Comparison of ENCODE assay signal across 27 cellular contexts in genomic region chr1:76659171-76659940, GRCh38.
DNase-seq lines count a peak whose midpoint lies in the region; ATAC-seq and TF ChIP-seq lines count a peak whose summit lies in the region.
"Had no signal": no experiment of that assay in that cellular context is flagged by ENCODE, and none has a peak within 500 bp of the region (broad histone marks: within the 10 kb centered on the region; RNA-seq: fewer than 3 reads in every experiment).

No MANE protein-coding gene starts in this region.

- H3K27me3 Mint-ChIP-seq in activated T-helper 1 cell treated with anti-CD3 and anti-CD28 coated beads, Interleukin-12 subunit alpha, Interleukin-12 subunit beta, Interleukin-2, Interleukin-4 antibody, amounts not matched to agents 30 ng/mL and 10 ng/mL and 1 ng/mL, durations not matched to agents 14 hours and 24 hours and 36 hours (ENCODE audit: insufficient read depth): no peaks in the 10 kb centered on the region
- H3K27me3 Mint-ChIP-seq: activated B cell treated with CpG ODN at 0.5 μM for 24 hours; activated T-cell treated with anti-CD3 and anti-CD28 coated beads, Interleukin-2, amount 50 U/mL, for 24 hours; IgD-negative memory B cell had no signal

- no peak for TF ChIP-seq POLR2A in body of pancreas (IDR thresholded peaks at IDR 0.05)

- H3K27ac Mint-ChIP-seq in activated T-helper 1 cell treated with anti-CD3 and anti-CD28 coated beads, Interleukin-12 subunit alpha, Interleukin-12 subunit beta, Interleukin-2, Interleukin-4 antibody, amounts not matched to agents 30 ng/mL and 10 ng/mL and 1 ng/mL, durations not matched to agents 14 hours and 24 hours and 36 hours: no peak overlapping the region
- H3K27ac Mint-ChIP-seq: activated B cell treated with CpG ODN at 0.5 μM for 24 hours; activated CD8-positive, alpha-beta T cell treated with anti-CD3 and anti-CD28 coated beads for 36 hours; activated naive CD4-positive, alpha-beta T cell treated with anti-CD3 and anti-CD28 coated beads, Interleukin-2, amount 50 U/mL, for 24 hours; activated T-cell treated with anti-CD3 and anti-CD28 coated beads, Interleukin-2, amount 50 U/mL, for 24 hours; brain; CD14-positive monocyte; IgD-negative memory B cell; natural killer cell had no signal

- H3K27ac ChIP-seq in SJCRH30 (no peak overlapping the region), body of pancreas (no peak overlapping the region)
- H3K27ac ChIP-seq: HL-60, pancreas, skin epidermis, upper lobe of right lung had no signal

- no peak for ATAC-seq in body of pancreas
- no peak for ATAC-seq in HG02798 (IDR thresholded peaks at IDR 0.05; ENCODE audit: poor library complexity, unreplicated experiment)
- ATAC-seq: activated CD8-positive, alpha-beta T cell treated with anti-CD3 and anti-CD28 coated beads for 36 hours; natural killer cell; pancreas; upper lobe of right lung had no signal

- H3K36me3 ChIP-seq in SJCRH30 (no peaks in the 10 kb centered on the region), body of pancreas (replicated peaks in 1 of 2; ENCODE audit: insufficient read depth in 1 of 2, low read depth in 2 of 2) (no peaks in the 10 kb centered on the region)
- H3K36me3 ChIP-seq: pancreas, upper lobe of right lung had no signal

- H3K36me3 Mint-ChIP-seq in activated T-helper 1 cell treated with anti-CD3 and anti-CD28 coated beads, Interleukin-12 subunit alpha, Interleukin-12 subunit beta, Interleukin-2, Interleukin-4 antibody, amounts not matched to agents 30 ng/mL and 10 ng/mL and 1 ng/mL, durations not matched to agents 14 hours and 24 hours and 36 hours (ENCODE audit: low read depth): no peaks in the 10 kb centered on the region
- H3K36me3 Mint-ChIP-seq: brain, CD14-positive monocyte, IgD-negative memory B cell, natural killer cell had no signal

- intact Hi-C loops in body of pancreas (cut with DNase I): no loop called here
- intact Hi-C loops in activated T-helper 1 cell treated with anti-CD3 and anti-CD28 coated beads, Interleukin-12 subunit alpha, Interleukin-12 subunit beta, Interleukin-2, Interleukin-4 antibody, amounts not matched to agents 30 ng/mL and 10 ng/mL and 1 ng/mL, durations not matched to agents 14 hours and 24 hours and 36 hours (cut with micrococcal nuclease): no loop called here

- H3K9me3 ChIP-seq in SJCRH30 (replicated peaks) (no peaks in the 10 kb centered on the region), body of pancreas (no peaks in the 10 kb centered on the region)
- H3K9me3 ChIP-seq: pancreas, upper lobe of right lung had no signal

- H3K4me3 ChIP-seq in SJCRH30 (no peak overlapping the region), fibroblast of mammary gland (ENCODE audit: control insufficient read depth, low read depth, low read length) (no peak overlapping the region), body of pancreas (no peak overlapping the region)
- H3K4me3 ChIP-seq: pancreas, skin epidermis, upper lobe of right lung had no signal

- H3K9me3 Mint-ChIP-seq in activated T-helper 1 cell treated with anti-CD3 and anti-CD28 coated beads, Interleukin-12 subunit alpha, Interleukin-12 subunit beta, Interleukin-2, Interleukin-4 antibody, amounts not matched to agents 30 ng/mL and 10 ng/mL and 1 ng/mL, durations not matched to agents 14 hours and 24 hours and 36 hours: peaks cover 14% of the 10 kb centered on the region

- TF ChIP-seq CTCF in fibroblast of mammary gland (conservative IDR thresholded peaks at IDR 0.05; ENCODE audit: control insufficient read depth, insufficient read depth, low read depth, low read length) (no peak), body of pancreas (IDR thresholded peaks at IDR 0.05) (no peak)

- peak; percentile 2 for DNase-seq in A172 (ENCODE audit: low spot score)
- DNase-seq in HS-27A (ENCODE audit: low read depth): peak; percentile 50
- DNase-seq in SJCRH30: peak; percentile 76 to 90
- peak; percentile 12 for DNase-seq in fibroblast of mammary gland (ENCODE audit: low read depth)
- no peak for DNase-seq in body of pancreas
- DNase-seq in activated T-helper 1 cell treated with anti-CD3 and anti-CD28 coated beads, Interleukin-12 subunit alpha, Interleukin-12 subunit beta, Interleukin-2, Interleukin-4 antibody, amounts not matched to agents 30 ng/mL and 10 ng/mL and 1 ng/mL, durations not matched to agents 14 hours and 24 hours and 36 hours (ENCODE audit: low spot score): no peak
- DNase-seq in NCI-H187 (lab: John Stamatoyannopoulos, UW): no peak
- DNase-seq: activated B cell treated with CpG ODN at 0.5 μM for 24 hours; activated CD8-positive, alpha-beta T cell treated with anti-CD3 and anti-CD28 coated beads for 36 hours; activated T-cell treated with anti-CD3 and anti-CD28 coated beads, Interleukin-2, amount 50 U/mL, for 24 hours; cortex of kidney; foreskin melanocyte; HCEC 1CT; mesenchymal stem cell; natural killer cell; NCI-H187 treated with DMSO at 0.1 percent for 48 hours; pancreas; Right ventricle myocardium superior; stimulated activated CD4-positive, alpha-beta T cell treated with anti-CD3 and anti-CD28 coated beads, Interleukin-4, amount 100 ng/mL, for 24 hours; upper lobe of right lung had no signal

- peaks cover 17% of the 10 kb centered on the region for H3K4me1 ChIP-seq in SJCRH30
- no peaks in the 10 kb centered on the region for H3K4me1 ChIP-seq in body of pancreas
- H3K4me1 ChIP-seq: pancreas, upper lobe of right lung had no signal

- no peaks in the 10 kb centered on the region for H3K4me1 Mint-ChIP-seq in activated T-helper 1 cell treated with anti-CD3 and anti-CD28 coated beads, Interleukin-12 subunit alpha, Interleukin-12 subunit beta, Interleukin-2, Interleukin-4 antibody, amounts not matched to agents 30 ng/mL and 10 ng/mL and 1 ng/mL, durations not matched to agents 14 hours and 24 hours and 36 hours (ENCODE audit: low read depth)
- H3K4me1 Mint-ChIP-seq: activated B cell treated with CpG ODN at 0.5 μM for 24 hours; activated naive CD4-positive, alpha-beta T cell treated with anti-CD3 and anti-CD28 coated beads, Interleukin-2, amount 50 U/mL, for 24 hours; brain; CD14-positive monocyte; IgD-negative memory B cell; natural killer cell had no signal

- WGBS in body of pancreas, 2 donors: 66% methylated on average over 4 of the region's 4 CpGs

- H3K4me3 Mint-ChIP-seq in activated T-helper 1 cell treated with anti-CD3 and anti-CD28 coated beads, Interleukin-12 subunit alpha, Interleukin-12 subunit beta, Interleukin-2, Interleukin-4 antibody, amounts not matched to agents 30 ng/mL and 10 ng/mL and 1 ng/mL, durations not matched to agents 14 hours and 24 hours and 36 hours: no peak overlapping the region
- H3K4me3 Mint-ChIP-seq: activated B cell treated with CpG ODN at 0.5 μM for 24 hours; activated CD8-positive, alpha-beta T cell treated with anti-CD3 and anti-CD28 coated beads for 36 hours; activated naive CD4-positive, alpha-beta T cell treated with anti-CD3 and anti-CD28 coated beads, Interleukin-2, amount 50 U/mL, for 24 hours; activated T-cell treated with anti-CD3 and anti-CD28 coated beads, Interleukin-2, amount 50 U/mL, for 24 hours; brain; CD14-positive monocyte; IgD-negative memory B cell; natural killer cell had no signal

- H3K27me3 ChIP-seq in SJCRH30: no peaks in the 10 kb centered on the region
- H3K27me3 ChIP-seq in body of pancreas: no peaks in the 10 kb centered on the region
- H3K27me3 ChIP-seq: pancreas, upper lobe of right lung had no signal

Comparison
In these comparisons a context has a peak if more than half of its experiments do, and no peak if none do; other contexts are left out.
1. DNase-seq: peak in A172 (single experiment), HS-27A (single experiment), SJCRH30 (2 of 2) and fibroblast of mammary gland (single experiment); none in body of pancreas (0 of 4), activated T-helper 1 cell treated with anti-CD3 and anti-CD28 coated beads, Interleukin-12 subunit alpha, Interleukin-12 subunit beta, Interleukin-2, Interleukin-4 antibody, amounts not matched to agents 30 ng/mL and 10 ng/mL and 1 ng/mL, durations not matched to agents 14 hours and 24 hours and 36 hours (single experiment) and NCI-H187 (0 of 2).